27 cellular contexts compared by ENCODE assay signal in genomic region chrX:129793604-129794191, GRCh38. TPM values are rescaled to one million over a fixed set of nuclear protein-coding genes. Genes with fewer than 3 reads are reported as not detected.
DNase-seq lines count a peak whose midpoint lies in the region; ATAC-seq and TF ChIP-seq lines count a peak whose summit lies in the region.
"Had no signal": no experiment of that assay in that cellular context is flagged by ENCODE, and none has a peak within 500 bp of the region (broad histone marks: within the 10 kb centered on the region; RNA-seq: fewer than 3 reads in every experiment).

No MANE protein-coding gene starts in this region.

- H2AK5ac ChIP-seq in mesenchymal stem cell (ENCODE audit: low read length, severe bottlenecking) = no peak overlapping the region

- H3K27me3 Mint-ChIP-seq in activated naive CD8-positive, alpha-beta T cell = no peaks in the 10 kb centered on the region
- H3K27me3 Mint-ChIP-seq in activated naive CD8-positive, alpha-beta T cell treated with anti-CD3 and anti-CD28 coated beads for 36 hours = no peaks in the 10 kb centered on the region
- H3K27me3 Mint-ChIP-seq in memory B cell = no peaks in the 10 kb centered on the region
- H3K27me3 Mint-ChIP-seq: activated naive CD8-positive, alpha-beta T cell treated with anti-CD3 and anti-CD28 coated beads, Interleukin-2, amount 10 ng/mL, durations not matched to agents 7 days and 5 days; natural killer cell treated with Interleukin-12 subunit alpha and Interleukin-12 subunit beta and Interleukin-15 and Interleukin-18, amount 100 ng/mL, for 72 hours had no signal

- H3K27ac ChIP-seq in mesenchymal stem cell (ENCODE audit: low read length, poor library complexity, severe bottlenecking) = no peak overlapping the region
- H3K27ac ChIP-seq: epithelial cell of prostate, foreskin keratinocyte, transverse colon had no signal

- peaks cover 2% of the 10 kb centered on the region for H3K36me3 Mint-ChIP-seq in activated naive CD8-positive, alpha-beta T cell
- peaks cover 15% of the 10 kb centered on the region for H3K36me3 Mint-ChIP-seq in activated naive CD8-positive, alpha-beta T cell treated with anti-CD3 and anti-CD28 coated beads for 36 hours
- peaks cover 5% of the 10 kb centered on the region for H3K36me3 Mint-ChIP-seq in memory B cell
- H3K36me3 Mint-ChIP-seq: natural killer cell treated with Interleukin-12 subunit alpha and Interleukin-12 subunit beta and Interleukin-15 and Interleukin-18, amount 100 ng/mL, for 72 hours had no signal

- H2AFZ ChIP-seq in mesenchymal stem cell (ENCODE audit: low read depth, low read length) = no peak overlapping the region

- DNase-seq in activated naive CD8-positive, alpha-beta T cell treated with anti-CD3 and anti-CD28 coated beads for 36 hours = no peak
- DNase-seq in NCI-H2196 (lab: John Stamatoyannopoulos, UW; ENCODE audit: unreplicated experiment) = peak; percentile 79
- no peak for DNase-seq in memory B cell (ENCODE audit: low spot score in 2 of 2)
- DNase-seq in mesenchymal stem cell = no peak
- no peak for DNase-seq in GM20000 (ENCODE audit: low spot score)
- DNase-seq in cardiac septum (ENCODE audit: low spot score) = no peak
- DNase-seq: activated naive CD8-positive, alpha-beta T cell treated with anti-CD3 and anti-CD28 coated beads, Interleukin-2, amount 10 ng/mL, durations not matched to agents 7 days and 5 days; activated T-cell treated with anti-CD3 and anti-CD28 coated beads, Interleukin-2, amount 50 U/mL, for 72 hours; CD8-positive, alpha-beta T cell; cortex of kidney; foreskin keratinocyte; hippocampal formation; mammary epithelial cell; NCI-H1417; NCI-H2227 treated with DMSO at 0.1 percent for 48 hours; stimulated activated naive CD4-positive, alpha-beta T cell; transverse colon had no signal

- H2BK5ac ChIP-seq in mesenchymal stem cell (ENCODE audit: low read depth, low read length, poor library complexity, severe bottlenecking) = no peak overlapping the region

- H2BK15ac ChIP-seq in mesenchymal stem cell (ENCODE audit: low read depth, poor library complexity, severe bottlenecking) = no peak overlapping the region

- H3K4me3 ChIP-seq in mesenchymal stem cell (ENCODE audit: insufficient read depth in 1 of 2, low read depth in 1 of 2, low read length in 2 of 2) = no peak overlapping the region
- H3K4me3 ChIP-seq: transverse colon had no signal

- peak overlapping the region; percentile 41 for H3K27ac Mint-ChIP-seq in activated naive CD8-positive, alpha-beta T cell
- H3K27ac Mint-ChIP-seq in activated naive CD8-positive, alpha-beta T cell treated with anti-CD3 and anti-CD28 coated beads for 36 hours = no peak overlapping the region
- H3K27ac Mint-ChIP-seq in memory B cell = peak overlapping the region; percentile 73
- H3K27ac Mint-ChIP-seq: activated T-cell treated with anti-CD3 and anti-CD28 coated beads, Interleukin-2, amount 50 U/mL, for 72 hours; brain had no signal

- peaks cover 0 to 24% of the 10 kb centered on the region in 2 experiments for H3K27me3 ChIP-seq in mesenchymal stem cell (ENCODE audit: control insufficient read depth in 1 of 2, insufficient read depth in 1 of 2, low read length in 2 of 2)
- H3K27me3 ChIP-seq: foreskin keratinocyte, transverse colon had no signal

- H3K9me3 ChIP-seq in mesenchymal stem cell (ENCODE audit: control insufficient read depth, low read length) = no peaks in the 10 kb centered on the region
- H3K9me3 ChIP-seq: transverse colon had no signal

- intact Hi-C loops in cardiac septum (cut with DNase I) = no loop called here

- H3K9me3 Mint-ChIP-seq in activated naive CD8-positive, alpha-beta T cell (ENCODE audit: low read depth) = no peaks in the 10 kb centered on the region
- no peaks in the 10 kb centered on the region for H3K9me3 Mint-ChIP-seq in activated naive CD8-positive, alpha-beta T cell treated with anti-CD3 and anti-CD28 coated beads for 36 hours
- no peaks in the 10 kb centered on the region for H3K9me3 Mint-ChIP-seq in memory B cell
- H3K9me3 Mint-ChIP-seq: activated naive CD8-positive, alpha-beta T cell treated with anti-CD3 and anti-CD28 coated beads, Interleukin-2, amount 10 ng/mL, durations not matched to agents 7 days and 5 days; activated T-cell treated with anti-CD3 and anti-CD28 coated beads, Interleukin-2, amount 50 U/mL, for 72 hours; CD8-positive, alpha-beta T cell; natural killer cell treated with Interleukin-12 subunit alpha and Interleukin-12 subunit beta and Interleukin-15 and Interleukin-18, amount 100 ng/mL, for 72 hours had no signal

- H3K23ac ChIP-seq in mesenchymal stem cell (ENCODE audit: low read length in 2 of 2) = no peak overlapping the region

- no peak overlapping the region for H3K4ac ChIP-seq in mesenchymal stem cell (ENCODE audit: low read depth in 1 of 2, low read length in 2 of 2)

- peaks cover 10 to 16% of the 10 kb centered on the region in 2 experiments for H3K36me3 ChIP-seq in mesenchymal stem cell (ENCODE audit: control insufficient read depth in 1 of 2, insufficient read depth in 2 of 2, low read depth in 1 of 2, low read length in 2 of 2)
- H3K36me3 ChIP-seq: transverse colon had no signal

- no peak overlapping the region for H4K8ac ChIP-seq in mesenchymal stem cell (ENCODE audit: low read length)

- H3K9ac ChIP-seq in mesenchymal stem cell (ENCODE audit: low read length) = no peak overlapping the region

- H3K79me1 ChIP-seq in mesenchymal stem cell (replicated peaks; ENCODE audit: low read length, poor library complexity, severe bottlenecking) = no peaks in the 10 kb centered on the region

- WGBS in mesenchymal stem cell = 94% methylated on average over 20 of the region's 20 CpGs

- H3K14ac ChIP-seq in mesenchymal stem cell (ENCODE audit: low read length in 2 of 2) = no peak overlapping the region

- H3K18ac ChIP-seq in mesenchymal stem cell (ENCODE audit: low read depth in 1 of 2, low read length in 2 of 2) = no peak overlapping the region

- H3K4me1 ChIP-seq in mesenchymal stem cell (ENCODE audit: control insufficient read depth, insufficient read depth, low read depth, low read length) = no peaks in the 10 kb centered on the region
- H3K4me1 ChIP-seq: foreskin keratinocyte, transverse colon had no signal

- H3K4me2 ChIP-seq in mesenchymal stem cell (ENCODE audit: low read length, poor library complexity, severe bottlenecking) = no peak overlapping the region

- H3K4me3 Mint-ChIP-seq in activated naive CD8-positive, alpha-beta T cell = no peak overlapping the region
- no peak overlapping the region for H3K4me3 Mint-ChIP-seq in activated naive CD8-positive, alpha-beta T cell treated with anti-CD3 and anti-CD28 coated beads for 36 hours
- no peak overlapping the region for H3K4me3 Mint-ChIP-seq in memory B cell
- H3K4me3 Mint-ChIP-seq: activated naive CD8-positive, alpha-beta T cell treated with anti-CD3 and anti-CD28 coated beads, Interleukin-2, amount 10 ng/mL, durations not matched to agents 7 days and 5 days; activated T-cell treated with anti-CD3 and anti-CD28 coated beads, Interleukin-2, amount 50 U/mL, for 72 hours; brain; CD8-positive, alpha-beta T cell; natural killer cell treated with Interleukin-12 subunit alpha and Interleukin-12 subunit beta and Interleukin-15 and Interleukin-18, amount 100 ng/mL, for 72 hours had no signal

- peaks cover 15% of the 10 kb centered on the region for H3K4me1 Mint-ChIP-seq in activated naive CD8-positive, alpha-beta T cell (ENCODE audit: low read depth)
- peaks cover 16% of the 10 kb centered on the region for H3K4me1 Mint-ChIP-seq in activated naive CD8-positive, alpha-beta T cell treated with anti-CD3 and anti-CD28 coated beads for 36 hours
- H3K4me1 Mint-ChIP-seq in memory B cell = no peaks in the 10 kb centered on the region
- H3K4me1 Mint-ChIP-seq: brain had no signal

- TF ChIP-seq CTCF in GM20000 (IDR thresholded peaks at IDR 0.05; ENCODE audit: extremely low read depth, missing control alignments) = no peak

- no peak for ATAC-seq in memory B cell (ENCODE audit: low read depth)
- ATAC-seq in GM21447 (IDR thresholded peaks at IDR 0.05; ENCODE audit: unreplicated experiment) = no peak
- ATAC-seq: activated T-cell treated with anti-CD3 and anti-CD28 coated beads, Interleukin-2, amount 50 U/mL, for 72 hours; CD8-positive, alpha-beta T cell; foreskin keratinocyte had no signal

- no peak overlapping the region for H4K91ac ChIP-seq in mesenchymal stem cell (ENCODE audit: low read length)

- H2BK120ac ChIP-seq in mesenchymal stem cell (ENCODE audit: low read depth, low read length) = no peak overlapping the region

- H2BK12ac ChIP-seq in mesenchymal stem cell (ENCODE audit: low read length in 2 of 2) = no peak overlapping the region

RNA-seq across cellular contexts. Expression of gene SASH3, which starts 13.9 kb away (rescaled TPM):
- total RNA-seq in activated naive CD8-positive, alpha-beta T cell treated with anti-CD3 and anti-CD28 coated beads for 36 hours = 100 to 1,000 TPM; 121 to 123 TPM
- not detected for polyA plus RNA-seq in mesenchymal stem cell (2013, experiment 1 of 2)
- not detected for polyA plus RNA-seq in mesenchymal stem cell (2013, experiment 2 of 2)
- total RNA-seq in cardiac septum = 3.8 TPM
- total RNA-seq: foreskin keratinocyte, HT1080, LHCN-M2, mammary epithelial cell, pulmonary artery endothelial cell, RPMI7951 had no signal
- polyA plus RNA-seq: foreskin keratinocyte, mammary epithelial cell had no signal

RNA-seq across cellular contexts. Expression of gene ZDHHC9, which starts 50.0 kb away (rescaled TPM):
- 10 to 100 TPM; 10.9 to 12.8 TPM for total RNA-seq in activated naive CD8-positive, alpha-beta T cell treated with anti-CD3 and anti-CD28 coated beads for 36 hours
- polyA plus RNA-seq in mesenchymal stem cell (2013, experiment 1 of 2) = 50.8 TPM
- 51.1 TPM for polyA plus RNA-seq in mesenchymal stem cell (2013, experiment 2 of 2)
- 9.2 TPM for total RNA-seq in cardiac septum

RNA-seq across cellular contexts. Expression of gene XPNPEP2, which starts 54.9 kb away (rescaled TPM):
- under 1 TPM; 0.12 to 0.32 TPM for total RNA-seq in activated naive CD8-positive, alpha-beta T cell treated with anti-CD3 and anti-CD28 coated beads for 36 hours
- polyA plus RNA-seq in mesenchymal stem cell (2013, experiment 1 of 2) = 0.59 TPM
- polyA plus RNA-seq in mesenchymal stem cell (2013, experiment 2 of 2) = 0.37 TPM
- 0.22 TPM for total RNA-seq in cardiac septum
- total RNA-seq: foreskin keratinocyte, HT1080, LHCN-M2, mammary epithelial cell, pulmonary artery endothelial cell, RPMI7951 had no signal
- polyA plus RNA-seq: foreskin keratinocyte, keratinocyte, mammary epithelial cell had no signal

Comparison
In these comparisons a context has a peak if more than half of its experiments do, and no peak if none do; other contexts are left out.
1. RNA of gene SASH3, which starts 13.9 kb away (total RNA-seq): 121 to 123 TPM in activated naive CD8-positive, alpha-beta T cell treated with anti-CD3 and anti-CD28 coated beads for 36 hours; 3.8 TPM in cardiac septum (single experiment); every median in the first group is over 10 times any median in the second.